Comparison of ENCODE assay signal across 11 cellular contexts in genomic region chr6:141103246-141103645, GRCh38.
A peak's percentile ranks its signal among the peaks of the same experiment; 100 is the strongest.
DNase-seq lines count a peak whose midpoint lies in the region; ATAC-seq and TF ChIP-seq lines count a peak whose summit lies in the region.
"Had no signal": no experiment of that assay in that cellular context is flagged by ENCODE, and none has a peak within 500 bp of the region (broad histone marks: within the 10 kb centered on the region; RNA-seq: fewer than 3 reads in every experiment).

No MANE protein-coding gene starts in this region.

- CTCF ChIA-PET in SK-N-SH (lab: Yijun Ruan, JAX) = no interaction called here

- TF ChIP-seq EP300 in SK-N-SH (IDR thresholded peaks at IDR 0.05; ENCODE audit: borderline replicate concordance in 1 of 2, low read depth in 1 of 2, low read length in 1 of 2) = no peak

- no peaks in the 10 kb centered on the region for H4K20me1 ChIP-seq in SK-N-SH (ENCODE audit: insufficient read depth)
- H4K20me1 ChIP-seq: BLaER1 had no signal

- no peak overlapping the region for H2AFZ ChIP-seq in SK-N-SH (ENCODE audit: low read depth)

- peaks cover 9% of the 10 kb centered on the region for H3K27me3 Mint-ChIP-seq in stimulated activated naive CD8-positive, alpha-beta T cell treated with anti-CD3 and anti-CD28 coated beads, Interleukin-15, amount 100 ng/mL, for 72 hours

- H3K27ac ChIP-seq in SK-N-SH (ENCODE audit: low read depth in 2 of 2, low read length in 1 of 2) = no peak overlapping the region
- H3K27ac ChIP-seq: BLaER1 had no signal

- H3K9me3 Mint-ChIP-seq in stimulated activated naive CD8-positive, alpha-beta T cell treated with anti-CD3 and anti-CD28 coated beads, Interleukin-15, amount 100 ng/mL, for 72 hours = no peaks in the 10 kb centered on the region

- H3K4me3 Mint-ChIP-seq in stimulated activated naive CD8-positive, alpha-beta T cell treated with anti-CD3 and anti-CD28 coated beads, Interleukin-15, amount 100 ng/mL, for 72 hours = no peak overlapping the region

- no peaks in the 10 kb centered on the region for H3K79me2 ChIP-seq in SK-N-SH (ENCODE audit: insufficient read depth)

- H3K4me3 ChIP-seq in choroid plexus epithelial cell (ENCODE audit: low read depth, low read length) = no peak overlapping the region
- no peak overlapping the region for H3K4me3 ChIP-seq in SK-N-SH (ENCODE audit: low read depth in 2 of 2, low read length in 1 of 2)
- H3K4me3 ChIP-seq: BLaER1, MG63 had no signal

- no peaks in the 10 kb centered on the region for H3K9me2 ChIP-seq in SK-N-SH

- TF ChIP-seq CTCF in choroid plexus epithelial cell (conservative IDR thresholded peaks at IDR 0.05; ENCODE audit: low read depth, low read length) (no peak), SK-N-SH (IDR thresholded peaks at IDR 0.05) (no peak)

- H3K4me1 ChIP-seq in SK-N-SH (ENCODE audit: control insufficient read depth in 1 of 2, insufficient read depth in 2 of 2, low read depth in 1 of 2, low read length in 1 of 2) = no peaks in the 10 kb centered on the region; a peak in 1 of 4 replicates

- H3F3A ChIP-seq in SK-N-SH (replicated peaks; ENCODE audit: insufficient read depth) = peaks cover 3% of the 10 kb centered on the region

- POLR2A ChIA-PET in SK-N-SH (lab: Yijun Ruan, JAX) = no interaction called here

- H3K4me1 Mint-ChIP-seq in stimulated activated naive CD8-positive, alpha-beta T cell treated with anti-CD3 and anti-CD28 coated beads, Interleukin-15, amount 100 ng/mL, for 72 hours = no peaks in the 10 kb centered on the region

- no peak overlapping the region for H3K27ac Mint-ChIP-seq in stimulated activated naive CD8-positive, alpha-beta T cell treated with anti-CD3 and anti-CD28 coated beads, Interleukin-15, amount 100 ng/mL, for 72 hours

- no peak overlapping the region for H3K9ac ChIP-seq in SK-N-SH
- H3K9ac ChIP-seq: BLaER1 had no signal

- H3K4me2 ChIP-seq in SK-N-SH = no peak overlapping the region
- H3K4me2 ChIP-seq: BLaER1 had no signal

- DNase-seq in stimulated activated naive CD8-positive, alpha-beta T cell treated with anti-CD3 and anti-CD28 coated beads, Interleukin-15, amount 100 ng/mL, for 72 hours = no peak
- DNase-seq in stimulated activated naive CD8-positive, alpha-beta T cell treated with anti-CD3 and anti-CD28 coated beads, Interleukin-15, Interleukin-2, amounts not matched to agents 100 U/mL and 50 U/mL, for 24 hours = no peak
- DNase-seq in NCI-H226 (peak; percentile 28), choroid plexus epithelial cell (ENCODE audit: low read depth) (peak; percentile 6), NCI-H146 (lab: John Stamatoyannopoulos, UW) (no peak), SK-N-SH (no peak)
- DNase-seq: activated CD8-positive, alpha-beta memory T cell treated with anti-CD3 and anti-CD28 coated beads, Interleukin-2, amount 50 U/mL, for 48 hours; MG63 had no signal

- H3K36me3 ChIP-seq in SK-N-SH (replicated peaks in 1 of 2; ENCODE audit: control insufficient read depth in 1 of 2, insufficient read depth in 2 of 2, low read length in 1 of 2) = no peaks in the 10 kb centered on the region
- H3K36me3 ChIP-seq: BLaER1, MG63 had no signal

- peak; percentile 20 for ATAC-seq in stimulated activated naive CD8-positive, alpha-beta T cell treated with anti-CD3 and anti-CD28 coated beads, Interleukin-15, amount 100 ng/mL, for 72 hours
- no peak for ATAC-seq in stimulated activated naive CD8-positive, alpha-beta T cell treated with anti-CD3 and anti-CD28 coated beads, Interleukin-15, Interleukin-2, amounts not matched to agents 100 U/mL and 50 U/mL, for 24 hours
- no peak for ATAC-seq in HG03442 (IDR thresholded peaks at IDR 0.05; ENCODE audit: unreplicated experiment)
- ATAC-seq in GM21786 (IDR thresholded peaks at IDR 0.05; ENCODE audit: unreplicated experiment) = no peak

- no peak for TF ChIP-seq RAD21 in SK-N-SH (IDR thresholded peaks at IDR 0.05; ENCODE audit: low read length)

- no peaks in the 10 kb centered on the region for H3K27me3 ChIP-seq in SK-N-SH (ENCODE audit: insufficient read depth)
- H3K27me3 ChIP-seq: BLaER1, MG63 had no signal

- no peaks in the 10 kb centered on the region for H3K9me3 ChIP-seq in SK-N-SH
- H3K9me3 ChIP-seq: BLaER1 had no signal

TF ChIP-seq in SK-N-SH, 30 proteins besides CTCF, POLR2A, EP300 and RAD21:
- TF ChIP-seq TAF1 (IDR thresholded peaks at IDR 0.05; ENCODE audit: borderline replicate concordance, low read depth, low read length) (no peak), REST (IDR thresholded peaks at IDR 0.05; ENCODE audit: low read depth, low read length) (no peak), IRF3 (IDR thresholded peaks at IDR 0.05; ENCODE audit: low read depth, low read length) (no peak)

Comparison
In these comparisons a context has a peak if more than half of its experiments do, and no peak if none do; other contexts are left out.
1. DNase-seq: peak in NCI-H226 (single experiment) and choroid plexus epithelial cell (single experiment); none in stimulated activated naive CD8-positive, alpha-beta T cell treated with anti-CD3 and anti-CD28 coated beads, Interleukin-15, amount 100 ng/mL, for 72 hours (0 of 2), stimulated activated naive CD8-positive, alpha-beta T cell treated with anti-CD3 and anti-CD28 coated beads, Interleukin-15, Interleukin-2, amounts not matched to agents 100 U/mL and 50 U/mL, for 24 hours (single experiment), NCI-H146 (single experiment) and SK-N-SH (single experiment).